In the genomic region with DNA sequence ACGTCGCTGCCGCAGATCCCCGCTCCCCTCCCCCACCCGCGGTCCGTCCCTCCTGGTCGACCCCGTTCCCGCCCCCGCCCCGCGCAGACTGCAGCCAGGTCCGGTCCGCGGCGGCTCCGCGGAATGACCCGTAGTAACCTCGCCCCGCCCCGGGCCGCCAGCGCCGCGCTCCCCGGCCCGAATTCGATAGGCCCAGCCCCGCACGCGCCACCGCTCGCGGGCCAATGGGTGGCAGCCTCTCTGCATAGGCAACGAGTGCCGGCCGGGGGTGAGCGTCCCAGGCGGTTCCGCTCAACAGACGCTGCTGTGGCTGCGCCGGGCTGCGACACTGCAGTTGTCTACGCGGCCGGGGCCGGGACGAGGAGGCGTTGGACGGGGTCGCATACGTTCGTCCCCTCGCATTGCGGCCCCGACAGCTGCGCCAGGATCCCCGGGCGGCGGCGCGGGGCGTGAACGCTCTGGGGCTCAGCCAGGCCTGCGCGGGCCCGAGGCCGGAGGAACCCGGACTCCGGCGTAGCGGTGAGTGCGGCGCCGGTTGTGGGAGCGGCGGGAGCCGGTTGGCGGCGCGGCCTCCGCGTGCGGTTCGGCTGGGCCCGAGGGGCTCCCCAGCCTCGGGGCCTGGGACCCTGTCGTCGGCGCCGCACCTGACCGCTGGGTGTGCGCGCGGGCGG, we compare ENCODE assay signal across 8 cellular contexts. TPM values are rescaled to one million over a fixed set of nuclear protein-coding genes. Genes with fewer than 3 reads are reported as not detected.
A peak's percentile ranks its signal among the peaks of the same experiment; 100 is the strongest.
DNase-seq lines count a peak whose midpoint lies in the region; ATAC-seq and TF ChIP-seq lines count a peak whose summit lies in the region.

A gene (plus strand): TSS at position 297 of the 671 bp plus-strand sequence. CDS start 47,737 bp downstream, outside the sequence.

- DNase-seq in EH (ENCODE audit: low read depth) (peak; percentile 93), GOT3 (lab: John Stamatoyannopoulos, UW) (peak; percentile 76), LoVo (ENCODE audit: low spot score) (peak; percentile 92), fibroblast of peridontal ligament (ENCODE audit: extremely low read depth) (peak; percentile 80)
- DNase-seq in activated T-helper 9 cell treated with anti-CD3 and anti-CD28 coated beads, Interleukin-2, amount 50 U/mL, for 16 hours (ENCODE audit: low read depth), result peak; percentile 88
- peak; percentile 96 for DNase-seq in natural killer cell treated with Interleukin-12 subunit alpha and Interleukin-12 subunit beta and Interleukin-15 and Interleukin-18, amount 100 ng/mL, for 72 hours (ENCODE audit: low spot score)
- peak; percentile 90 for DNase-seq in stimulated activated naive CD4-positive, alpha-beta T cell treated with Interleukin-2 at 50 U/mL for 16 hours (lab: John Stamatoyannopoulos, UW)

- ATAC-seq in natural killer cell treated with Interleukin-12 subunit alpha and Interleukin-12 subunit beta and Interleukin-15 and Interleukin-18, amount 100 ng/mL, for 72 hours, result peak; percentile 99

- peak within 1 kb of the TSS; percentile 71 for H3K4me3 Mint-ChIP-seq in natural killer cell treated with Interleukin-12 subunit alpha and Interleukin-12 subunit beta and Interleukin-15 and Interleukin-18, amount 100 ng/mL, for 72 hours

- peak; percentile 98 for TF ChIP-seq POLR2A in Raji (IDR thresholded peaks at IDR 0.05; ENCODE audit: insufficient read depth, low read depth, low read length)

- H3K4me1 Mint-ChIP-seq in natural killer cell treated with Interleukin-12 subunit alpha and Interleukin-12 subunit beta and Interleukin-15 and Interleukin-18, amount 100 ng/mL, for 72 hours (ENCODE audit: low read depth in 2 of 2), result peaks cover 3 to 9% of the 10 kb centered on the region in 2 donors

- H3K27ac Mint-ChIP-seq in natural killer cell treated with Interleukin-12 subunit alpha and Interleukin-12 subunit beta and Interleukin-15 and Interleukin-18, amount 100 ng/mL, for 72 hours, result peak within 1 kb of the TSS; percentile 29 to 67

- no peaks in the 10 kb centered on the region for H3K9me3 Mint-ChIP-seq in natural killer cell treated with Interleukin-12 subunit alpha and Interleukin-12 subunit beta and Interleukin-15 and Interleukin-18, amount 100 ng/mL, for 72 hours

- peaks cover 5 to 9% of the 10 kb centered on the region in 2 donors for H3K27me3 Mint-ChIP-seq in natural killer cell treated with Interleukin-12 subunit alpha and Interleukin-12 subunit beta and Interleukin-15 and Interleukin-18, amount 100 ng/mL, for 72 hours

- no peaks in the 10 kb centered on the region for H3K36me3 Mint-ChIP-seq in natural killer cell treated with Interleukin-12 subunit alpha and Interleukin-12 subunit beta and Interleukin-15 and Interleukin-18, amount 100 ng/mL, for 72 hours

RNA-seq across cellular contexts. Expression of the gene that starts here (rescaled TPM):
- 10 to 100 TPM; 48.5 to 52.8 TPM for total RNA-seq in natural killer cell treated with Interleukin-12 subunit alpha and Interleukin-12 subunit beta and Interleukin-15 and Interleukin-18, amount 100 ng/mL, for 72 hours

Comparison
In these comparisons a context has a peak if more than half of its experiments do, and no peak if none do; other contexts are left out.
1. Peak in every context shown above with its lines: DNase-seq and ATAC-seq.